In genomic region chr13:80529734-80530133, GRCh38 we compare ENCODE assay signal across 11 cellular contexts.
"Had no signal": no experiment of that assay in that cellular context is flagged by ENCODE, and none has a peak within 500 bp of the region (broad histone marks: within the 10 kb centered on the region; RNA-seq: fewer than 3 reads in every experiment).

No MANE protein-coding gene starts in this region.

- H3K4me1 Mint-ChIP-seq: activated CD4-positive, alpha-beta memory T cell treated with anti-CD3 and anti-CD28 coated beads, Interleukin-2, amount 10 ng/mL, durations not matched to agents 7 days and 5 days; activated CD4-positive, alpha-beta T cell treated with anti-CD3 and anti-CD28 coated beads for 36 hours; neural crest cell had no signal

- DNase-seq: activated CD4-positive, alpha-beta memory T cell treated with anti-CD3 and anti-CD28 coated beads, Interleukin-2, amount 10 ng/mL, durations not matched to agents 7 days and 5 days; activated CD4-positive, alpha-beta T cell treated with anti-CD3 and anti-CD28 coated beads for 36 hours; body of pancreas; dorsolateral prefrontal cortex; esophagus squamous epithelium; gastrocnemius medialis; pancreas; T-helper 1 cell; thyroid gland had no signal

- H3K9me3 ChIP-seq: body of pancreas, pancreas, thyroid gland had no signal

- H3K27ac ChIP-seq: body of pancreas, dorsolateral prefrontal cortex, esophagus squamous epithelium, gastrocnemius medialis, pancreas, thyroid gland, VCaP had no signal

- H3K36me3 ChIP-seq: esophagus squamous epithelium, gastrocnemius medialis, pancreas, thyroid gland had no signal

- H3K4me3 Mint-ChIP-seq: activated CD4-positive, alpha-beta memory T cell treated with anti-CD3 and anti-CD28 coated beads, Interleukin-2, amount 10 ng/mL, durations not matched to agents 7 days and 5 days; activated CD4-positive, alpha-beta T cell treated with anti-CD3 and anti-CD28 coated beads for 36 hours; neural crest cell had no signal

- ATAC-seq: activated CD4-positive, alpha-beta T cell treated with anti-CD3 and anti-CD28 coated beads for 36 hours; body of pancreas; gastrocnemius medialis; pancreas had no signal

- H3K27me3 Mint-ChIP-seq: activated CD4-positive, alpha-beta memory T cell treated with anti-CD3 and anti-CD28 coated beads, Interleukin-2, amount 10 ng/mL, durations not matched to agents 7 days and 5 days had no signal

- H3K4me1 ChIP-seq: body of pancreas, esophagus squamous epithelium, gastrocnemius medialis, pancreas, thyroid gland had no signal

- H3K27ac Mint-ChIP-seq: activated CD4-positive, alpha-beta memory T cell treated with anti-CD3 and anti-CD28 coated beads, Interleukin-2, amount 10 ng/mL, durations not matched to agents 7 days and 5 days; activated CD4-positive, alpha-beta T cell treated with anti-CD3 and anti-CD28 coated beads for 36 hours had no signal

- H3K27me3 ChIP-seq: body of pancreas, dorsolateral prefrontal cortex, esophagus squamous epithelium, gastrocnemius medialis, pancreas, thyroid gland had no signal

- H3K4me3 ChIP-seq: body of pancreas, dorsolateral prefrontal cortex, esophagus squamous epithelium, gastrocnemius medialis, pancreas, thyroid gland had no signal
